1 cellular context compared by ENCODE assay signal in the genomic region with DNA sequence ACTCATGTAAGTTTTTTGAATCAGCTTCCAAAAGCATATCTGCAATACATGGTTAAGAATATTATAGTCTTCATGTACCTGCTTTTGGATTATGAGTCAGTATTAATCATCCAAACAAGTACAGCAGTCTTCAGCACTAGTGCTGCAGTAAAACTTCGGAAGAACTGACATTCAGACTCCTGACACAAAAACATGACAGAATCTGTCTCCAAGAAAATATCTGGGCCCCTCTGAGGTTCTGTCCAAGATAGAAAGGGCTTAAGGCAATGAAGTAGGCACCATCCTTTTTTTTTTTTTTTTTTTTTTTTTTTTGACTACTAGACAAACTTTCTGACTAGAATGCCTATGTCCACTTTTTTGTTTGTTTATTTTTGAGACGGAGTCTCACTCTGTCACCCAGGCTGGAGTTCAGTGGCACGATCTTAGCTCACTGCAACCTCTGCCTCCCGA.
TF ChIP-seq lines count a peak whose summit lies in the region.

No MANE protein-coding gene starts in this region.

TF ChIP-seq in GM23338, 12 proteins besides CTCF, POLR2A, EP300 and RAD21 (continued from another document):
- TF ChIP-seq ZNF331 (CRISPR knock-in tag; IDR thresholded peaks at IDR 0.05; ENCODE audit: low read depth) (no peak), POLR2AphosphoS5 (IDR thresholded peaks at IDR 0.05; ENCODE audit: low read depth) (no peak), NANOG (IDR thresholded peaks at IDR 0.05; ENCODE audit: borderline replicate concordance) (no peak)
- TF ChIP-seq, protein P1, sequence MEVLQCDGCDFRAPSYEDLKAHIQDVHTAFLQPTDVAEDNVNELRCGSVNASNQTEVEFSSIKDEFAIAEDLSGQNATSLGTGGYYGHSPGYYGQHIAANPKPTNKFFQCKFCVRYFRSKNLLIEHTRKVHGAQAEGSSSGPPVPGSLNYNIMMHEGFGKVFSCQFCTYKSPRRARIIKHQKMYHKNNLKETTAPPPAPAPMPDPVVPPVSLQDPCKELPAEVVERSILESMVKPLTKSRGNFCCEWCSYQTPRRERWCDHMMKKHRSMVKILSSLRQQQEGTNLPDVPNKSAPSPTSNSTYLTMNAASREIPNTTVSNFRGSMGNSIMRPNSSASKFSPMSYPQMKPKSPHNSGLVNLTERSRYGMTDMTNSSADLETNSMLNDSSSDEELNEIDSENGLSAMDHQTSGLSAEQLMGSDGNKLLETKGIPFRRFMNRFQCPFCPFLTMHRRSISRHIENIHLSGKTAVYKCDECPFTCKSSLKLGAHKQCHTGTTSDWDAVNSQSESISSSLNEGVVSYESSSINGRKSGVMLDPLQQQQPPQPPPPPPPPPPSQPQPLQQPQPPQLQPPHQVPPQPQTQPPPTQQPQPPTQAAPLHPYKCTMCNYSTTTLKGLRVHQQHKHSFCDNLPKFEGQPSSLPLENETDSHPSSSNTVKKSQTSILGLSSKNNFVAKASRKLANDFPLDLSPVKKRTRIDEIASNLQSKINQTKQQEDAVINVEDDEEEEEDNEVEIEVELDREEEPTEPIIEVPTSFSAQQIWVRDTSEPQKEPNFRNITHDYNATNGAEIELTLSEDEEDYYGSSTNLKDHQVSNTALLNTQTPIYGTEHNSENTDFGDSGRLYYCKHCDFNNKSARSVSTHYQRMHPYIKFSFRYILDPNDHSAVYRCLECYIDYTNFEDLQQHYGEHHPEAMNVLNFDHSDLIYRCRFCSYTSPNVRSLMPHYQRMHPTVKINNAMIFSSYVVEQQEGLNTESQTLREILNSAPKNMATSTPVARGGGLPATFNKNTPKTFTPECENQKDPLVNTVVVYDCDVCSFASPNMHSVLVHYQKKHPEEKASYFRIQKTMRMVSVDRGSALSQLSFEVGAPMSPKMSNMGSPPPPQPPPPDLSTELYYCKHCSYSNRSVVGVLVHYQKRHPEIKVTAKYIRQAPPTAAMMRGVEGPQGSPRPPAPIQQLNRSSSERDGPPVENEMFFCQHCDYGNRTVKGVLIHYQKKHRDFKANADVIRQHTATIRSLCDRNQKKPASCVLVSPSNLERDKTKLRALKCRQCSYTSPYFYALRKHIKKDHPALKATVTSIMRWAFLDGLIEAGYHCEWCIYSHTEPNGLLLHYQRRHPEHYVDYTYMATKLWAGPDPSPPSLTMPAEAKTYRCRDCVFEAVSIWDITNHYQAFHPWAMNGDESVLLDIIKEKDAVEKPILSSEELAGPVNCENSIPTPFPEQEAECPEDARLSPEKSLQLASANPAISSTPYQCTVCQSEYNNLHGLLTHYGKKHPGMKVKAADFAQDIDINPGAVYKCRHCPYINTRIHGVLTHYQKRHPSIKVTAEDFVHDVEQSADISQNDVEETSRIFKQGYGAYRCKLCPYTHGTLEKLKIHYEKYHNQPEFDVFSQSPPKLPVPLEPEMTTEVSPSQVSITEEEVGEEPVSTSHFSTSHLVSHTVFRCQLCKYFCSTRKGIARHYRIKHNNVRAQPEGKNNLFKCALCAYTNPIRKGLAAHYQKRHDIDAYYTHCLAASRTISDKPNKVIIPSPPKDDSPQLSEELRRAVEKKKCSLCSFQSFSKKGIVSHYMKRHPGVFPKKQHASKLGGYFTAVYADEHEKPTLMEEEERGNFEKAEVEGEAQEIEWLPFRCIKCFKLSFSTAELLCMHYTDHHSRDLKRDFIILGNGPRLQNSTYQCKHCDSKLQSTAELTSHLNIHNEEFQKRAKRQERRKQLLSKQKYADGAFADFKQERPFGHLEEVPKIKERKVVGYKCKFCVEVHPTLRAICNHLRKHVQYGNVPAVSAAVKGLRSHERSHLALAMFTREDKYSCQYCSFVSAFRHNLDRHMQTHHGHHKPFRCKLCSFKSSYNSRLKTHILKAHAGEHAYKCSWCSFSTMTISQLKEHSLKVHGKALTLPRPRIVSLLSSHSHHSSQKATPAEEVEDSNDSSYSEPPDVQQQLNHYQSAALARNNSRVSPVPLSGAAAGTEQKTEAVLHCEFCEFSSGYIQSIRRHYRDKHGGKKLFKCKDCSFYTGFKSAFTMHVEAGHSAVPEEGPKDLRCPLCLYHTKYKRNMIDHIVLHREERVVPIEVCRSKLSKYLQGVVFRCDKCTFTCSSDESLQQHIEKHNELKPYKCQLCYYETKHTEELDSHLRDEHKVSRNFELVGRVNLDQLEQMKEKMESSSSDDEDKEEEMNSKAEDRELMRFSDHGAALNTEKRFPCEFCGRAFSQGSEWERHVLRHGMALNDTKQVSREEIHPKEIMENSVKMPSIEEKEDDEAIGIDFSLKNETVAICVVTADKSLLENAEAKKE (CRISPR knock-in tag; IDR thresholded peaks at IDR 0.05): no peak
